Comparison of ENCODE assay signal across 18 cellular contexts in genomic region chr2:50126845-50127244, GRCh38.
DNase-seq lines count a peak whose midpoint lies in the region; ATAC-seq and TF ChIP-seq lines count a peak whose summit lies in the region.
"Had no signal": no experiment of that assay in that cellular context is flagged by ENCODE, and none has a peak within 500 bp of the region (broad histone marks: within the 10 kb centered on the region; RNA-seq: fewer than 3 reads in every experiment).

No MANE protein-coding gene starts in this region.

- no peak overlapping the region for H3K18ac ChIP-seq in trophoblast cell (ENCODE audit: low read length)

- no peak overlapping the region for H2BK5ac ChIP-seq in trophoblast cell (ENCODE audit: low read depth, low read length, poor library complexity)

- H3K27me3 ChIP-seq in trophoblast cell (ENCODE audit: insufficient read depth, low read length), result no peaks in the 10 kb centered on the region
- H3K27me3 ChIP-seq in CD8-positive, alpha-beta T cell (ENCODE audit: insufficient read depth, low read length), result no peaks in the 10 kb centered on the region
- H3K27me3 ChIP-seq: right atrium auricular region, transverse colon had no signal

- no peak overlapping the region for H3K4me3 Mint-ChIP-seq in mesothelial cell of epicardium
- H3K4me3 Mint-ChIP-seq in CD8-positive, alpha-beta T cell, result no peak overlapping the region
- H3K4me3 Mint-ChIP-seq: activated T-helper 1 cell treated with anti-CD3 and anti-CD28 coated beads, Interleukin-12 subunit alpha, Interleukin-12 subunit beta, Interleukin-2, Interleukin-4 antibody, amounts not matched to agents 30 ng/mL and 10 ng/mL and 1 ng/mL, durations not matched to agents 14 hours and 24 hours and 36 hours; neural crest cell had no signal

- H4K91ac ChIP-seq in trophoblast cell (ENCODE audit: low read depth, low read length), result no peak overlapping the region

- no peak overlapping the region for H3K23ac ChIP-seq in trophoblast cell (ENCODE audit: low read length)

- H3K14ac ChIP-seq in trophoblast cell (ENCODE audit: low read length), result no peak overlapping the region

- no peak overlapping the region for H3K4me2 ChIP-seq in trophoblast cell (ENCODE audit: low read length)

- no peak overlapping the region for H2AFZ ChIP-seq in trophoblast cell (ENCODE audit: insufficient read depth, low read length, poor library complexity)

- no peaks in the 10 kb centered on the region for H3K4me1 ChIP-seq in trophoblast cell (ENCODE audit: control insufficient read depth in 1 of 2, insufficient read depth in 2 of 2, low read length in 2 of 2)
- no peaks in the 10 kb centered on the region for H3K4me1 ChIP-seq in CD8-positive, alpha-beta T cell (ENCODE audit: insufficient read depth, low read length)
- H3K4me1 ChIP-seq: right atrium auricular region, transverse colon had no signal

- H3K27ac ChIP-seq in trophoblast cell (ENCODE audit: low read depth, low read length), result no peak overlapping the region
- no peak overlapping the region for H3K27ac ChIP-seq in CD8-positive, alpha-beta T cell (ENCODE audit: low read depth, low read length)
- H3K27ac ChIP-seq: right atrium auricular region, transverse colon had no signal

- no peak overlapping the region for H3K9ac ChIP-seq in trophoblast cell (ENCODE audit: low read length)

- H3K9me3 Mint-ChIP-seq in mesothelial cell of epicardium, result no peaks in the 10 kb centered on the region
- peaks cover 7% of the 10 kb centered on the region for H3K9me3 Mint-ChIP-seq in CD8-positive, alpha-beta T cell
- H3K9me3 Mint-ChIP-seq: activated T-helper 1 cell treated with anti-CD3 and anti-CD28 coated beads, Interleukin-12 subunit alpha, Interleukin-12 subunit beta, Interleukin-2, Interleukin-4 antibody, amounts not matched to agents 30 ng/mL and 10 ng/mL and 1 ng/mL, durations not matched to agents 14 hours and 24 hours and 36 hours had no signal

- H3K4ac ChIP-seq in trophoblast cell (ENCODE audit: low read depth, low read length), result no peak overlapping the region

- H4K12ac ChIP-seq in trophoblast cell (ENCODE audit: low read depth, low read length), result no peak overlapping the region

- no peaks in the 10 kb centered on the region for H3K27me3 Mint-ChIP-seq in mesothelial cell of epicardium (ENCODE audit: low read depth)
- no peaks in the 10 kb centered on the region for H3K27me3 Mint-ChIP-seq in CD8-positive, alpha-beta T cell (ENCODE audit: low read depth)

- no peak overlapping the region for H4K8ac ChIP-seq in trophoblast cell (ENCODE audit: low read depth, low read length)

- no peaks in the 10 kb centered on the region for H3K36me3 Mint-ChIP-seq in mesothelial cell of epicardium
- H3K36me3 Mint-ChIP-seq in CD8-positive, alpha-beta T cell, result no peaks in the 10 kb centered on the region

- H3K27ac Mint-ChIP-seq in mesothelial cell of epicardium, result peak overlapping the region; percentile 85
- H3K27ac Mint-ChIP-seq in CD8-positive, alpha-beta T cell, result no peak overlapping the region
- H3K27ac Mint-ChIP-seq: activated T-helper 1 cell treated with anti-CD3 and anti-CD28 coated beads, Interleukin-12 subunit alpha, Interleukin-12 subunit beta, Interleukin-2, Interleukin-4 antibody, amounts not matched to agents 30 ng/mL and 10 ng/mL and 1 ng/mL, durations not matched to agents 14 hours and 24 hours and 36 hours had no signal

- no peaks in the 10 kb centered on the region for H3K79me1 ChIP-seq in trophoblast cell (ENCODE audit: low read length)

- no peak overlapping the region for H2BK120ac ChIP-seq in trophoblast cell (ENCODE audit: insufficient read depth, low read length, poor library complexity)

- CTCF ChIA-PET in CD8-positive, alpha-beta T cell (lab: Charles Lee), result no interaction called here

- no CpG with 5 or more reads among the region's 2 CpGs for WGBS in trophoblast cell (ENCODE audit: extremely low coverage, insufficient coverage, insufficient read length)

- no peaks in the 10 kb centered on the region for H3K36me3 ChIP-seq in trophoblast cell (ENCODE audit: control insufficient read depth in 1 of 2, insufficient read depth in 2 of 2, low read length in 2 of 2)
- H3K36me3 ChIP-seq in CD8-positive, alpha-beta T cell (ENCODE audit: insufficient read depth, low read length), result no peaks in the 10 kb centered on the region
- H3K36me3 ChIP-seq: right atrium auricular region, transverse colon had no signal

- POLR2A ChIA-PET in CD8-positive, alpha-beta T cell (lab: Charles Lee), result no interaction called here

- no peak overlapping the region for H2AK5ac ChIP-seq in trophoblast cell (ENCODE audit: low read length)

- no peak overlapping the region for H2BK12ac ChIP-seq in trophoblast cell (ENCODE audit: low read length)

- H3K4me1 Mint-ChIP-seq in mesothelial cell of epicardium, result peaks cover 41% of the 10 kb centered on the region
- no peaks in the 10 kb centered on the region for H3K4me1 Mint-ChIP-seq in CD8-positive, alpha-beta T cell (ENCODE audit: low read depth)

- H3K79me2 ChIP-seq in trophoblast cell (ENCODE audit: control insufficient read depth, insufficient read depth, low read length, poor library complexity), result no peaks in the 10 kb centered on the region

- ATAC-seq in HG03139 (IDR thresholded peaks at IDR 0.05; ENCODE audit: unreplicated experiment), result no peak
- ATAC-seq in CD8-positive, alpha-beta T cell, result no peak
- ATAC-seq: Right ventricle myocardium inferior had no signal

- no peak overlapping the region for H3K4me3 ChIP-seq in trophoblast cell (ENCODE audit: low read depth, low read length)
- no peak overlapping the region for H3K4me3 ChIP-seq in CD8-positive, alpha-beta T cell (ENCODE audit: low read depth, low read length)
- H3K4me3 ChIP-seq: right atrium auricular region, transverse colon had no signal

- no peak for TF ChIP-seq CTCF in mesothelial cell of epicardium (IDR thresholded peaks at IDR 0.05; ENCODE audit: unreplicated experiment)
- no peak for TF ChIP-seq CTCF in CD8-positive, alpha-beta T cell (IDR thresholded peaks at IDR 0.05)

- H3K9me3 ChIP-seq in trophoblast cell (ENCODE audit: insufficient read depth, low read depth, low read length), result no peaks in the 10 kb centered on the region
- no peaks in the 10 kb centered on the region for H3K9me3 ChIP-seq in CD8-positive, alpha-beta T cell (ENCODE audit: low read length)
- H3K9me3 ChIP-seq: right atrium auricular region, transverse colon had no signal

- DNase-seq in DMS53 treated with DMSO at 0.1 percent for 48 hours (lab: John Stamatoyannopoulos, UW; ENCODE audit: unreplicated experiment) (peak; percentile 27), NCI-H146 treated with DMSO at 0.1 percent for 48 hours (lab: John Stamatoyannopoulos, UW; ENCODE audit: unreplicated experiment) (peak; percentile 90), NCI-H748 (lab: John Stamatoyannopoulos, UW; ENCODE audit: unreplicated experiment) (peak; percentile 95), mesothelial cell of epicardium (ENCODE audit: low spot score in 2 of 2, unreplicated experiment in 2 of 2) (peak in 1 of 2 experiments; percentile 38), NOMO-1 treated with DMSO at 0.1 percent for 48 hours (lab: John Stamatoyannopoulos, UW; ENCODE audit: unreplicated experiment) (no peak), trophoblast cell (no peak)
- no peak for DNase-seq in CD8-positive, alpha-beta T cell
- DNase-seq: activated CD4-positive, alpha-beta T cell treated with anti-CD3 and anti-CD28 coated beads, Interleukin-2, amount 50 U/mL, for 48 hours; AML-193; cerebellar nuclear complex; mesenchymal stem cell; stimulated activated CD4-positive, alpha-beta T cell treated with anti-CD3 and anti-CD28 coated beads, Interleukin-2, amount 100 ng/mL, for 48 hours; transverse colon had no signal

- intact Hi-C loops in CD8-positive, alpha-beta T cell (cut with DNase I, micrococcal nuclease), result no loop called here

Comparison
In these comparisons a context has a peak if more than half of its experiments do, and no peak if none do; other contexts are left out.
1. DNase-seq: peak in DMS53 treated with DMSO at 0.1 percent for 48 hours (single experiment), NCI-H146 treated with DMSO at 0.1 percent for 48 hours (single experiment) and NCI-H748 (single experiment); none in NOMO-1 treated with DMSO at 0.1 percent for 48 hours (single experiment), trophoblast cell (0 of 2) and CD8-positive, alpha-beta T cell (0 of 7).